In genomic region chr2:19989681-19990415, GRCh38 we compare ENCODE assay signal across 8 cellular contexts. TPM values are rescaled to one million over a fixed set of nuclear protein-coding genes. Genes with fewer than 3 reads are reported as not detected.
DNase-seq lines count a peak whose midpoint lies in the region; ATAC-seq and TF ChIP-seq lines count a peak whose summit lies in the region.

TSS of gene WDR35 (minus strand) at chr2:19990105. CDS start at chr2:19990015, 90 bp downstream.

- no TSS peak for BruUV-seq in Panc1 (replicated peaks; lab: Mats Ljungman, UMichigan)

- no peaks in the 10 kb centered on the region for H4K20me1 ChIP-seq in DOHH2 (ENCODE audit: control insufficient read depth, insufficient read depth, low read depth, low read length)
- H4K20me1 ChIP-seq in KMS-11 (ENCODE audit: insufficient read depth): no peaks in the 10 kb centered on the region

- POLR2A ChIA-PET in Panc1 (lab: Charles Lee): interaction anchor here (0.6 kb wide), 2 partner anchors 44 to 89 kb away, joined by 3 read pairs; no protein-coding TSS in a partner anchor
- POLR2A ChIA-PET in naive thymus-derived CD8-positive, alpha-beta T cell (lab: Charles Lee): interaction anchor here (0.8 to 1.7 kb wide), 3 partner anchors 63 to 457 kb away, joined by 3 to 4 read pairs (median 4); partner anchors contain the start of genes RHOB and TTC32

- peaks cover 8% of the 10 kb centered on the region for H3K36me3 Mint-ChIP-seq in activated T-helper 1 cell treated with anti-CD3 and anti-CD28 coated beads, Interleukin-12 subunit alpha, Interleukin-12 subunit beta, Interleukin-2, Interleukin-4 antibody, amounts not matched to agents 30 ng/mL and 10 ng/mL and 1 ng/mL, durations not matched to agents 14 hours and 24 hours and 36 hours (ENCODE audit: low read depth)
- peaks cover 0 to 8% (median 3%) of the 10 kb centered on the region in 3 donors for H3K36me3 Mint-ChIP-seq in naive thymus-derived CD8-positive, alpha-beta T cell
- peaks cover 7 to 15% of the 10 kb centered on the region in 2 donors for H3K36me3 Mint-ChIP-seq in stimulated activated naive B cell treated with anti-CD40 and anti-IgM and Interleukin-4, amounts not matched to agents 10 μg/mL and 1 μg/mL and 100 μg/mL, for 72 hours

- peaks cover 9% of the 10 kb centered on the region for H3K9me3 Mint-ChIP-seq in activated T-helper 1 cell treated with anti-CD3 and anti-CD28 coated beads, Interleukin-12 subunit alpha, Interleukin-12 subunit beta, Interleukin-2, Interleukin-4 antibody, amounts not matched to agents 30 ng/mL and 10 ng/mL and 1 ng/mL, durations not matched to agents 14 hours and 24 hours and 36 hours
- no peaks in the 10 kb centered on the region for H3K9me3 Mint-ChIP-seq in naive thymus-derived CD8-positive, alpha-beta T cell
- no peaks in the 10 kb centered on the region for H3K9me3 Mint-ChIP-seq in stimulated activated naive B cell treated with anti-CD40 and anti-IgM and Interleukin-4, amounts not matched to agents 10 μg/mL and 1 μg/mL and 100 μg/mL, for 72 hours

- peaks cover 19% of the 10 kb centered on the region for H3K4me1 Mint-ChIP-seq in activated T-helper 1 cell treated with anti-CD3 and anti-CD28 coated beads, Interleukin-12 subunit alpha, Interleukin-12 subunit beta, Interleukin-2, Interleukin-4 antibody, amounts not matched to agents 30 ng/mL and 10 ng/mL and 1 ng/mL, durations not matched to agents 14 hours and 24 hours and 36 hours (ENCODE audit: low read depth)
- peaks cover 13 to 30% (median 22%) of the 10 kb centered on the region in 4 donors for H3K4me1 Mint-ChIP-seq in naive thymus-derived CD8-positive, alpha-beta T cell
- H3K4me1 Mint-ChIP-seq in stimulated activated naive B cell treated with anti-CD40 and anti-IgM and Interleukin-4, amounts not matched to agents 10 μg/mL and 1 μg/mL and 100 μg/mL, for 72 hours: peaks cover 18 to 21% of the 10 kb centered on the region in 2 donors

- CTCF ChIA-PET in Panc1 (lab: Charles Lee): no interaction called here

- H3K4me2 ChIP-seq in DOHH2 (ENCODE audit: low read length): peak within 1 kb of the TSS; percentile 73
- peak within 1 kb of the TSS; percentile 80 for H3K4me2 ChIP-seq in KMS-11

- H2AFZ ChIP-seq in KMS-11 (ENCODE audit: low read depth): peak within 1 kb of the TSS; percentile 96

- H3K4me3 Mint-ChIP-seq in activated T-helper 1 cell treated with anti-CD3 and anti-CD28 coated beads, Interleukin-12 subunit alpha, Interleukin-12 subunit beta, Interleukin-2, Interleukin-4 antibody, amounts not matched to agents 30 ng/mL and 10 ng/mL and 1 ng/mL, durations not matched to agents 14 hours and 24 hours and 36 hours: peak within 1 kb of the TSS; percentile 90
- H3K4me3 Mint-ChIP-seq in naive thymus-derived CD8-positive, alpha-beta T cell: peak within 1 kb of the TSS; percentile 85 to 94 (median 91)
- peak within 1 kb of the TSS; percentile 91 to 97 for H3K4me3 Mint-ChIP-seq in stimulated activated naive B cell treated with anti-CD40 and anti-IgM and Interleukin-4, amounts not matched to agents 10 μg/mL and 1 μg/mL and 100 μg/mL, for 72 hours

- H3K4me1 ChIP-seq in DOHH2 (ENCODE audit: control insufficient read depth, low read length): peaks cover 20% of the 10 kb centered on the region
- H3K4me1 ChIP-seq in KMS-11 (ENCODE audit: low read depth, poor library complexity, severe bottlenecking): peaks cover 9% of the 10 kb centered on the region
- H3K4me1 ChIP-seq in Panc1 (ENCODE audit: control insufficient read depth, insufficient read depth, low read length): peaks cover 16% of the 10 kb centered on the region

- DNase-seq in Panc1 (ENCODE audit: low read depth, low spot score) (peak; percentile 67), fibroblast of peridontal ligament (ENCODE audit: extremely low read depth) (peak; percentile 80)
- DNase-seq in activated T-helper 1 cell treated with anti-CD3 and anti-CD28 coated beads, Interleukin-12 subunit alpha, Interleukin-12 subunit beta, Interleukin-2, Interleukin-4 antibody, amounts not matched to agents 30 ng/mL and 10 ng/mL and 1 ng/mL, durations not matched to agents 14 hours and 24 hours and 36 hours (ENCODE audit: low spot score): peak; percentile 92
- DNase-seq in naive thymus-derived CD8-positive, alpha-beta T cell: peak; percentile 79 to 93 (median 89)
- peak; percentile 88 for DNase-seq in stimulated activated naive B cell treated with anti-CD40 and anti-IgM and Interleukin-4, amounts not matched to agents 10 μg/mL and 1 μg/mL and 100 μg/mL, for 72 hours

- ATAC-seq in GM21786 (IDR thresholded peaks at IDR 0.05; ENCODE audit: unreplicated experiment): peak; percentile 89
- ATAC-seq in Panc1: peak; percentile 99
- ATAC-seq in naive thymus-derived CD8-positive, alpha-beta T cell: peak; percentile 92 to 93
- ATAC-seq in stimulated activated naive B cell treated with anti-CD40 and anti-IgM and Interleukin-4, amounts not matched to agents 10 μg/mL and 1 μg/mL and 100 μg/mL, for 72 hours (replicated peaks): peak; percentile 95 to 96

- H3K4me3 ChIP-seq in DOHH2 (ENCODE audit: low read length) (peak within 1 kb of the TSS; percentile 74), KMS-11 (IDR thresholded peaks at IDR 0.05; ENCODE audit: insufficient read depth, low read depth, low read length) (peak within 1 kb of the TSS; percentile 88), Panc1 (ENCODE audit: low read depth in 2 of 2, low read length in 2 of 2) (peak within 1 kb of the TSS; percentile 90 to 99)

- intact Hi-C loops in Panc1 (cut with micrococcal nuclease; ENCODE audit: unreplicated experiment): no loop called here
- intact Hi-C loops in activated T-helper 1 cell treated with anti-CD3 and anti-CD28 coated beads, Interleukin-12 subunit alpha, Interleukin-12 subunit beta, Interleukin-2, Interleukin-4 antibody, amounts not matched to agents 30 ng/mL and 10 ng/mL and 1 ng/mL, durations not matched to agents 14 hours and 24 hours and 36 hours (cut with micrococcal nuclease): loop anchor here (1.0 to 5.0 kb wide), 7 partner anchors 25 to 1431 kb away; partner anchors contain the start of genes LAPTM4A, PUM2, RHOB and TTC32

- no peaks in the 10 kb centered on the region for H3K79me2 ChIP-seq in DOHH2 (ENCODE audit: control insufficient read depth, low read length)
- no peaks in the 10 kb centered on the region for H3K79me2 ChIP-seq in KMS-11 (ENCODE audit: insufficient read depth, low read depth)

- no peaks in the 10 kb centered on the region for H3F3A ChIP-seq in DOHH2 (ENCODE audit: control insufficient read depth, insufficient read depth)

- H3K9me3 ChIP-seq in DOHH2 (ENCODE audit: control insufficient read depth, insufficient read depth, low read length) (no peaks in the 10 kb centered on the region), Panc1 (ENCODE audit: control insufficient read depth, insufficient read depth, low read depth, low read length) (no peaks in the 10 kb centered on the region)

- TF ChIP-seq CTCF in DOHH2 (IDR thresholded peaks at IDR 0.05; ENCODE audit: low read depth, low read length, poor library complexity, severe bottlenecking) (no peak), KMS-11 (conservative IDR thresholded peaks at IDR 0.05; ENCODE audit: low read depth, low read length) (no peak), Panc1 (IDR thresholded peaks at IDR 0.05) (no peak)

- H3K27me3 ChIP-seq in DOHH2 (ENCODE audit: control insufficient read depth, low read length) (peaks cover 36% of the 10 kb centered on the region), KMS-11 (ENCODE audit: insufficient read depth, low read depth) (no peaks in the 10 kb centered on the region), Panc1 (ENCODE audit: control insufficient read depth, insufficient read depth, low read length) (no peaks in the 10 kb centered on the region)

- H3K27me3 Mint-ChIP-seq in activated T-helper 1 cell treated with anti-CD3 and anti-CD28 coated beads, Interleukin-12 subunit alpha, Interleukin-12 subunit beta, Interleukin-2, Interleukin-4 antibody, amounts not matched to agents 30 ng/mL and 10 ng/mL and 1 ng/mL, durations not matched to agents 14 hours and 24 hours and 36 hours (ENCODE audit: insufficient read depth): peaks cover 30% of the 10 kb centered on the region
- H3K27me3 Mint-ChIP-seq in naive thymus-derived CD8-positive, alpha-beta T cell: peaks cover 7 to 23% (median 10%) of the 10 kb centered on the region in 5 donors
- H3K27me3 Mint-ChIP-seq in stimulated activated naive B cell treated with anti-CD40 and anti-IgM and Interleukin-4, amounts not matched to agents 10 μg/mL and 1 μg/mL and 100 μg/mL, for 72 hours: peaks cover 13 to 21% of the 10 kb centered on the region in 2 donors

- H3K36me3 ChIP-seq in DOHH2 (ENCODE audit: control insufficient read depth, low read length) (no peaks in the 10 kb centered on the region), KMS-11 (ENCODE audit: insufficient read depth) (no peaks in the 10 kb centered on the region; the same call in 1 of the 2 replicates), Panc1 (ENCODE audit: control insufficient read depth, insufficient read depth, low read length) (peaks cover 4% of the 10 kb centered on the region; the same call in 1 of the 2 replicates)

- in situ Hi-C loops in Panc1 (cut with HindIII; ENCODE audit: low pct_unique_long_range_greater_than_20kb, low sequenced_read_pairs): no loop called here

- no peak within 1 kb of the TSS for H3K27ac ChIP-seq in DOHH2 (ENCODE audit: low read depth, low read length)
- no peak within 1 kb of the TSS for H3K27ac ChIP-seq in KMS-11
- H3K27ac ChIP-seq in Panc1 (ENCODE audit: low read length): peak within 1 kb of the TSS; percentile 95

- H3K27ac Mint-ChIP-seq in activated T-helper 1 cell treated with anti-CD3 and anti-CD28 coated beads, Interleukin-12 subunit alpha, Interleukin-12 subunit beta, Interleukin-2, Interleukin-4 antibody, amounts not matched to agents 30 ng/mL and 10 ng/mL and 1 ng/mL, durations not matched to agents 14 hours and 24 hours and 36 hours: peak within 1 kb of the TSS; percentile 69
- peak within 1 kb of the TSS; percentile 79 to 97 (median 95) for H3K27ac Mint-ChIP-seq in naive thymus-derived CD8-positive, alpha-beta T cell
- peak within 1 kb of the TSS; percentile 92 for H3K27ac Mint-ChIP-seq in stimulated activated naive B cell treated with anti-CD40 and anti-IgM and Interleukin-4, amounts not matched to agents 10 μg/mL and 1 μg/mL and 100 μg/mL, for 72 hours

- peak within 1 kb of the TSS; percentile 54; the same call in 1 of the 2 replicates for H3K9ac ChIP-seq in KMS-11

- no peaks in the 10 kb centered on the region for H3K9me2 ChIP-seq in DOHH2 (replicated peaks; ENCODE audit: control insufficient read depth, low read length)

RNA-seq across cellular contexts. Expression of gene WDR35, which starts in this region (rescaled TPM):
- total RNA-seq in Panc1 (2021; ENCODE audit: unreplicated experiment): 13.8 TPM
- 6.4 TPM for polyA plus RNA-seq in Panc1 (2012; ENCODE audit: insufficient read length)
- 7.7 and 7.8 TPM in 2 replicates for total RNA-seq in activated T-helper 1 cell treated with anti-CD3 and anti-CD28 coated beads, Interleukin-12 subunit alpha, Interleukin-12 subunit beta, Interleukin-2, Interleukin-4 antibody, amounts not matched to agents 30 ng/mL and 10 ng/mL and 1 ng/mL, durations not matched to agents 14 hours and 24 hours and 36 hours
- total RNA-seq in naive thymus-derived CD8-positive, alpha-beta T cell: 1 to 10 TPM; 4.8 to 5.6 TPM
- 1 to 10 TPM in 2 of 3 donors, under 1 TPM in 1; 0.91 to 1.8 (median 1.7) TPM for polyA plus RNA-seq in naive thymus-derived CD8-positive, alpha-beta T cell
